16 cellular contexts compared by ENCODE assay signal in the genomic region with DNA sequence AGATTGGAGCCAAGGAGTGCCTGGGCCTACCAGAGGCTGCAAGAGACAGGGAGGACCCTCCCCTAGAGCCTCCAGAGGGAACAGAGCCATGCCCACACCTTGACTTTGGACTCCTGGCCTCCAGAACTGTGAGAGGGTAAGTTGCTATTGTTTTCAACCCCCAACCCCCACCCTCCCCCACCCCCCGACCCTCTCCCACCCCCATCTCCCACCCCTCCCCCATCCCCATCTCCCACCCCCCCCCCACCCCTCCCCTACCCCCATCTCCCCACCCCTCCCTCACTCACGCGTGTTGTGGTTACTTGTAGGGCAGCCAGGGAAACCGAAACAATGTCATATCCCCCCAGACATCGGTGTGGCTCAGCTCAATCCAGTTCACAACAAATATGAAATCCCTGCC. TPM values are rescaled to one million over a fixed set of nuclear protein-coding genes. Genes with fewer than 3 reads are reported as not detected.
DNase-seq lines count a peak whose midpoint lies in the region; ATAC-seq, FAIRE-seq and TF ChIP-seq lines count a peak whose summit lies in the region.
"Had no signal": no experiment of that assay in that cellular context is flagged by ENCODE, and none has a peak within 500 bp of the region (broad histone marks: within the 10 kb centered on the region; RNA-seq: fewer than 3 reads in every experiment).

No MANE protein-coding gene starts in this region.

- H3K4me2 ChIP-seq in endothelial cell of umbilical vein (ENCODE audit: insufficient read depth, low read length) = no peak overlapping the region
- H3K4me2 ChIP-seq: PC-9 had no signal

- TF ChIP-seq CTCF in CD8-positive, alpha-beta T cell (IDR thresholded peaks at IDR 0.05) = no peak
- TF ChIP-seq CTCF in endothelial cell of umbilical vein (IDR thresholded peaks at IDR 0.05; ENCODE audit: extremely low read depth in 1 of 2, insufficient read depth in 1 of 2, low read depth in 1 of 2, low read length in 2 of 2) = no peak

- no peak overlapping the region for H3K4me3 ChIP-seq in CD8-positive, alpha-beta T cell (ENCODE audit: low read depth, low read length)
- no peak overlapping the region for H3K4me3 ChIP-seq in endothelial cell of umbilical vein (replicated peaks in 1 of 3; ENCODE audit: insufficient read depth in 1 of 3, low read depth in 1 of 3, low read length in 3 of 3)
- H3K4me3 ChIP-seq: PC-9, SJSA1 had no signal

- no peaks in the 10 kb centered on the region for H3K27me3 Mint-ChIP-seq in CD8-positive, alpha-beta T cell (ENCODE audit: low read depth)
- H3K27me3 Mint-ChIP-seq in activated T-helper 1 cell treated with anti-CD3 and anti-CD28 coated beads, Interleukin-12 subunit alpha, Interleukin-12 subunit beta, Interleukin-2, Interleukin-4 antibody, amounts not matched to agents 30 ng/mL and 10 ng/mL and 1 ng/mL, durations not matched to agents 14 hours and 24 hours and 36 hours (ENCODE audit: insufficient read depth) = peaks cover 28% of the 10 kb centered on the region
- H3K27me3 Mint-ChIP-seq in stimulated activated memory B cell treated with anti-CD40 and anti-IgM and Interleukin-4, amounts not matched to agents 10 μg/mL and 1 μg/mL and 100 μg/mL, for 72 hours = peaks cover 63% of the 10 kb centered on the region
- H3K27me3 Mint-ChIP-seq: CD4-positive, alpha-beta memory T cell had no signal

- no peaks in the 10 kb centered on the region for H3K36me3 ChIP-seq in CD8-positive, alpha-beta T cell (ENCODE audit: insufficient read depth, low read length)
- no peaks in the 10 kb centered on the region for H3K36me3 ChIP-seq in endothelial cell of umbilical vein (ENCODE audit: control insufficient read depth in 2 of 2, extremely low read depth in 1 of 2, insufficient read depth in 2 of 2, low read length in 2 of 2)

- no peak overlapping the region for H2AFZ ChIP-seq in endothelial cell of umbilical vein (ENCODE audit: low read depth, low read length)
- H2AFZ ChIP-seq: PC-9 had no signal

- peaks cover 22% of the 10 kb centered on the region for H3K4me1 ChIP-seq in CD8-positive, alpha-beta T cell (ENCODE audit: insufficient read depth, low read length)
- H3K4me1 ChIP-seq in endothelial cell of umbilical vein (ENCODE audit: control insufficient read depth, extremely low read depth, insufficient read depth, low read length) = peaks cover 3% of the 10 kb centered on the region

- no peaks in the 10 kb centered on the region for H3K9me3 Mint-ChIP-seq in CD8-positive, alpha-beta T cell
- H3K9me3 Mint-ChIP-seq in activated T-helper 1 cell treated with anti-CD3 and anti-CD28 coated beads, Interleukin-12 subunit alpha, Interleukin-12 subunit beta, Interleukin-2, Interleukin-4 antibody, amounts not matched to agents 30 ng/mL and 10 ng/mL and 1 ng/mL, durations not matched to agents 14 hours and 24 hours and 36 hours = no peaks in the 10 kb centered on the region
- no peaks in the 10 kb centered on the region for H3K9me3 Mint-ChIP-seq in stimulated activated memory B cell treated with anti-CD40 and anti-IgM and Interleukin-4, amounts not matched to agents 10 μg/mL and 1 μg/mL and 100 μg/mL, for 72 hours
- H3K9me3 Mint-ChIP-seq: CD4-positive, alpha-beta memory T cell had no signal

- no peaks in the 10 kb centered on the region for H3K36me3 Mint-ChIP-seq in CD8-positive, alpha-beta T cell
- H3K36me3 Mint-ChIP-seq in activated T-helper 1 cell treated with anti-CD3 and anti-CD28 coated beads, Interleukin-12 subunit alpha, Interleukin-12 subunit beta, Interleukin-2, Interleukin-4 antibody, amounts not matched to agents 30 ng/mL and 10 ng/mL and 1 ng/mL, durations not matched to agents 14 hours and 24 hours and 36 hours (ENCODE audit: low read depth) = peaks cover 2% of the 10 kb centered on the region
- no peaks in the 10 kb centered on the region for H3K36me3 Mint-ChIP-seq in stimulated activated memory B cell treated with anti-CD40 and anti-IgM and Interleukin-4, amounts not matched to agents 10 μg/mL and 1 μg/mL and 100 μg/mL, for 72 hours

- H3K27ac ChIP-seq in CD8-positive, alpha-beta T cell (ENCODE audit: low read depth, low read length) = no peak overlapping the region
- H3K27ac ChIP-seq in endothelial cell of umbilical vein (ENCODE audit: insufficient read depth, low read depth, low read length) = no peak overlapping the region
- H3K27ac ChIP-seq: PC-9, RWPE1, SJSA1 had no signal

- H3K9ac ChIP-seq in endothelial cell of umbilical vein (replicated peaks; ENCODE audit: extremely low read depth, insufficient read depth, low read length) = no peak overlapping the region

- peaks cover 35% of the 10 kb centered on the region for H3K4me1 Mint-ChIP-seq in CD8-positive, alpha-beta T cell (ENCODE audit: low read depth)
- H3K4me1 Mint-ChIP-seq in activated T-helper 1 cell treated with anti-CD3 and anti-CD28 coated beads, Interleukin-12 subunit alpha, Interleukin-12 subunit beta, Interleukin-2, Interleukin-4 antibody, amounts not matched to agents 30 ng/mL and 10 ng/mL and 1 ng/mL, durations not matched to agents 14 hours and 24 hours and 36 hours (ENCODE audit: low read depth) = peaks cover 32% of the 10 kb centered on the region
- H3K4me1 Mint-ChIP-seq in stimulated activated memory B cell treated with anti-CD40 and anti-IgM and Interleukin-4, amounts not matched to agents 10 μg/mL and 1 μg/mL and 100 μg/mL, for 72 hours = peaks cover 43% of the 10 kb centered on the region

- BruUV-seq in endothelial cell of umbilical vein (replicated peaks; lab: Mats Ljungman, UMichigan) = no TSS peak

- TF ChIP-seq POLR2A in endothelial cell of umbilical vein (IDR thresholded peaks at IDR 0.05; ENCODE audit: low read depth, low read length) = no peak

- POLR2A ChIA-PET in CD8-positive, alpha-beta T cell (lab: Charles Lee) = no interaction called here
- POLR2A ChIA-PET in endothelial cell of umbilical vein (lab: Charles Lee) = no interaction called here

- no peaks in the 10 kb centered on the region for H3K9me3 ChIP-seq in CD8-positive, alpha-beta T cell (ENCODE audit: low read length)
- H3K9me3 ChIP-seq in endothelial cell of umbilical vein (replicated peaks; ENCODE audit: control insufficient read depth, insufficient read depth, low read length) = no peaks in the 10 kb centered on the region
- H3K9me3 ChIP-seq: SJSA1 had no signal

- DNase-seq in CD8-positive, alpha-beta T cell = no peak
- DNase-seq in activated T-helper 1 cell treated with anti-CD3 and anti-CD28 coated beads, Interleukin-12 subunit alpha, Interleukin-12 subunit beta, Interleukin-2, Interleukin-4 antibody, amounts not matched to agents 30 ng/mL and 10 ng/mL and 1 ng/mL, durations not matched to agents 14 hours and 24 hours and 36 hours (ENCODE audit: low spot score) = no peak
- no peak for DNase-seq in endothelial cell of umbilical vein (ENCODE audit: low read depth, low spot score)
- DNase-seq in Kasumi-1 (lab: John Stamatoyannopoulos, UW) = no peak
- DNase-seq in effector CD8-positive, alpha-beta T cell (lab: John Stamatoyannopoulos, UW) = no peak
- DNase-seq: DMS79, KG1, NCI-H1694 treated with DMSO at 0.1 percent for 48 hours, NCI-H510A treated with DMSO at 0.1 percent for 48 hours, PC-9 had no signal

- no peak overlapping the region for H3K4me3 Mint-ChIP-seq in CD8-positive, alpha-beta T cell
- H3K4me3 Mint-ChIP-seq in activated T-helper 1 cell treated with anti-CD3 and anti-CD28 coated beads, Interleukin-12 subunit alpha, Interleukin-12 subunit beta, Interleukin-2, Interleukin-4 antibody, amounts not matched to agents 30 ng/mL and 10 ng/mL and 1 ng/mL, durations not matched to agents 14 hours and 24 hours and 36 hours = peak overlapping the region; percentile 45
- peak overlapping the region; percentile 40 for H3K4me3 Mint-ChIP-seq in stimulated activated memory B cell treated with anti-CD40 and anti-IgM and Interleukin-4, amounts not matched to agents 10 μg/mL and 1 μg/mL and 100 μg/mL, for 72 hours

- H3K27ac Mint-ChIP-seq in CD8-positive, alpha-beta T cell = peak overlapping the region; percentile 69
- H3K27ac Mint-ChIP-seq in activated T-helper 1 cell treated with anti-CD3 and anti-CD28 coated beads, Interleukin-12 subunit alpha, Interleukin-12 subunit beta, Interleukin-2, Interleukin-4 antibody, amounts not matched to agents 30 ng/mL and 10 ng/mL and 1 ng/mL, durations not matched to agents 14 hours and 24 hours and 36 hours = no peak overlapping the region
- H3K27ac Mint-ChIP-seq in stimulated activated memory B cell treated with anti-CD40 and anti-IgM and Interleukin-4, amounts not matched to agents 10 μg/mL and 1 μg/mL and 100 μg/mL, for 72 hours = no peak overlapping the region

- intact Hi-C loops in CD8-positive, alpha-beta T cell (cut with DNase I, micrococcal nuclease) = no loop called here
- intact Hi-C loops in activated T-helper 1 cell treated with anti-CD3 and anti-CD28 coated beads, Interleukin-12 subunit alpha, Interleukin-12 subunit beta, Interleukin-2, Interleukin-4 antibody, amounts not matched to agents 30 ng/mL and 10 ng/mL and 1 ng/mL, durations not matched to agents 14 hours and 24 hours and 36 hours (cut with micrococcal nuclease) = loop anchor here (10.0 kb wide), 1 partner anchor 379 kb away; no protein-coding TSS in a partner anchor
- intact Hi-C loops in endothelial cell of umbilical vein (cut with micrococcal nuclease) = no loop called here

- CTCF ChIA-PET in CD8-positive, alpha-beta T cell (lab: Charles Lee) = no interaction called here
- CTCF ChIA-PET in endothelial cell of umbilical vein (lab: Charles Lee) = no interaction called here

- H4K20me1 ChIP-seq in endothelial cell of umbilical vein (replicated peaks; ENCODE audit: control insufficient read depth, extremely low read depth, insufficient read depth, low read length) = no peaks in the 10 kb centered on the region

- H3K79me2 ChIP-seq in endothelial cell of umbilical vein (ENCODE audit: control insufficient read depth, insufficient read depth, low read length) = peaks cover 13% of the 10 kb centered on the region

- FAIRE-seq in endothelial cell of umbilical vein (lab: Jason Lieb, UNC) = peak; percentile 43
- FAIRE-seq: H54 had no signal

- no peaks in the 10 kb centered on the region for H3K9me1 ChIP-seq in endothelial cell of umbilical vein (replicated peaks; ENCODE audit: control insufficient read depth, extremely low read depth, insufficient read depth, low read length)

- no peaks in the 10 kb centered on the region for H3K27me3 ChIP-seq in CD8-positive, alpha-beta T cell (ENCODE audit: insufficient read depth, low read length)
- H3K27me3 ChIP-seq in endothelial cell of umbilical vein (ENCODE audit: control insufficient read depth in 2 of 2, insufficient read depth in 2 of 2, low read length in 2 of 2) = no peaks in the 10 kb centered on the region
- H3K27me3 ChIP-seq: SJSA1 had no signal

- ATAC-seq in CD8-positive, alpha-beta T cell = no peak
- ATAC-seq in stimulated activated memory B cell treated with anti-CD40 and anti-IgM and Interleukin-4, amounts not matched to agents 10 μg/mL and 1 μg/mL and 100 μg/mL, for 72 hours = no peak
- ATAC-seq in GM18909 (IDR thresholded peaks at IDR 0.05; ENCODE audit: poor library complexity, unreplicated experiment) = no peak

- dilution Hi-C loops in endothelial cell of umbilical vein (cut with MboI; ENCODE audit: extremely low pct_ligation_motif_present, low sequenced_read_pairs) = no loop called here

RNA-seq across cellular contexts. Expression of gene ZCCHC14, which starts 2.8 kb away (rescaled TPM):
- 10 to 100 TPM; 13.2 TPM for total RNA-seq in CD8-positive, alpha-beta T cell
- 9.9 and 11.0 TPM in 2 replicates for total RNA-seq in activated T-helper 1 cell treated with anti-CD3 and anti-CD28 coated beads, Interleukin-12 subunit alpha, Interleukin-12 subunit beta, Interleukin-2, Interleukin-4 antibody, amounts not matched to agents 30 ng/mL and 10 ng/mL and 1 ng/mL, durations not matched to agents 14 hours and 24 hours and 36 hours
- total RNA-seq in endothelial cell of umbilical vein = 30.9 and 34.0 TPM in 2 replicates
- polyA plus RNA-seq in endothelial cell of umbilical vein = 9.5 and 10.1 TPM in 2 replicates
- polyA plus RNA-seq in endothelial cell of umbilical vein (2011; cell fraction: cytosol; rRNA removed) = 7.6 and 7.7 TPM in 2 replicates
- polyA plus RNA-seq in endothelial cell of umbilical vein (2011; cell fraction: nucleus; rRNA removed) = 32.1 and 36.2 TPM in 2 replicates
- polyA plus RNA-seq in endothelial cell of umbilical vein (2012) = 13.0 and 16.4 TPM in 2 replicates
- 14.7 and 15.3 TPM in 2 replicates for polyA minus RNA-seq in endothelial cell of umbilical vein
- polyA minus RNA-seq in endothelial cell of umbilical vein (2011; cell fraction: cytosol; rRNA and poly(A)+ RNA removed) = 19.4 TPM
- 23.9 and 24.1 TPM in 2 replicates for polyA minus RNA-seq in endothelial cell of umbilical vein (2011; cell fraction: nucleus; rRNA and poly(A)+ RNA removed)
